Comparison of ENCODE assay signal across 8 cellular contexts in genomic region chr12:89352492-89353187, GRCh38. TPM values are rescaled to one million over a fixed set of nuclear protein-coding genes. Genes with fewer than 3 reads are reported as not detected.
DNase-seq lines count a peak whose midpoint lies in the region; ATAC-seq and TF ChIP-seq lines count a peak whose summit lies in the region.

A gene with protein sequence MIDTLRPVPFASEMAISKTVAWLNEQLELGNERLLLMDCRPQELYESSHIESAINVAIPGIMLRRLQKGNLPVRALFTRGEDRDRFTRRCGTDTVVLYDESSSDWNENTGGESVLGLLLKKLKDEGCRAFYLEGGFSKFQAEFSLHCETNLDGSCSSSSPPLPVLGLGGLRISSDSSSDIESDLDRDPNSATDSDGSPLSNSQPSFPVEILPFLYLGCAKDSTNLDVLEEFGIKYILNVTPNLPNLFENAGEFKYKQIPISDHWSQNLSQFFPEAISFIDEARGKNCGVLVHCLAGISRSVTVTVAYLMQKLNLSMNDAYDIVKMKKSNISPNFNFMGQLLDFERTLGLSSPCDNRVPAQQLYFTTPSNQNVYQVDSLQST (minus strand): TSS chr12:89352501. CDS start chr12:89352039, 462 bp downstream.

- H3K36me3 ChIP-seq in heart left ventricle (peaks cover 0 to 28% (median 15%) of the 10 kb centered on the region in 9 donors), parathyroid adenoma (ENCODE audit: control insufficient read depth, insufficient read depth, low read length) (no peaks in the 10 kb centered on the region), thymus (ENCODE audit: control insufficient read depth, insufficient read depth) (peaks cover 3% of the 10 kb centered on the region)

- TF ChIP-seq POLR2A in heart left ventricle (IDR thresholded peaks at IDR 0.05) = peak in 1 of 2 donors; percentile 58

- peak within 1 kb of the TSS; percentile 98 for H3K4me2 ChIP-seq in parathyroid adenoma (ENCODE audit: low read length)

- intact Hi-C loops in T-helper 2 cell treated with Interferon-gamma antibody and Interleukin-4, amounts not matched to agents 100 ng/mL and 5 ng/mL, for 36 hours (cut with micrococcal nuclease) = loop anchor here (1.0 to 2.0 kb wide), 14 partner anchors 18 to 1210 kb away; partner anchors contain the start of genes CEP290, GALNT4 and TMTC3
- intact Hi-C loops in heart left ventricle (cut with DNase I) = loop anchor here (2.0 to 10.0 kb wide), 14 partner anchors 35 to 304 kb away; partner anchors contain the start of genes GALNT4 (in 4 of the 10) and POC1B (in 4 of the 10)

- H3K79me2 ChIP-seq in parathyroid adenoma = peaks cover 44% of the 10 kb centered on the region

- H3K9me3 ChIP-seq in heart left ventricle (no peaks in the 10 kb centered on the region), parathyroid adenoma (ENCODE audit: control insufficient read depth, low read length) (no peaks in the 10 kb centered on the region), thymus (ENCODE audit: control insufficient read depth) (no peaks in the 10 kb centered on the region)

- H3K9me3 Mint-ChIP-seq in HFFc6 = peaks cover 11% of the 10 kb centered on the region

- H3K27me3 Mint-ChIP-seq in HFFc6 (ENCODE audit: insufficient read depth) = peaks cover 21% of the 10 kb centered on the region

- peak; percentile 76 to 88 (median 84) for ATAC-seq in heart left ventricle

- TF ChIP-seq CTCF in HFFc6 (IDR thresholded peaks at IDR 0.05) (no peak), heart left ventricle (IDR thresholded peaks at IDR 0.05) (no peak), parathyroid adenoma (IDR thresholded peaks at IDR 0.05) (no peak)

- H3K4me3 ChIP-seq in heart left ventricle (peak within 1 kb of the TSS; percentile 76 to 95 (median 86)), parathyroid adenoma (ENCODE audit: low read depth, low read length) (peak within 1 kb of the TSS; percentile 88), thymus (ENCODE audit: low read length) (peak within 1 kb of the TSS; percentile 64)

- peak within 1 kb of the TSS; percentile 96 for H3K27ac Mint-ChIP-seq in HFFc6

- H3K27me3 ChIP-seq in heart left ventricle (no peaks in the 10 kb centered on the region), parathyroid adenoma (ENCODE audit: control insufficient read depth, insufficient read depth, low read length) (no peaks in the 10 kb centered on the region), thymus (ENCODE audit: control insufficient read depth, insufficient read depth) (peaks cover 3% of the 10 kb centered on the region)

- H3K27ac ChIP-seq in heart left ventricle (peak within 1 kb of the TSS; percentile 96 to 100 (median 99)), parathyroid adenoma (peak within 1 kb of the TSS; percentile 100), thymus (ENCODE audit: low read depth) (peak within 1 kb of the TSS; percentile 99)

- H3K4me1 ChIP-seq in heart left ventricle (peaks cover 0 to 52% (median 30%) of the 10 kb centered on the region in 12 donors), parathyroid adenoma (peaks cover 24% of the 10 kb centered on the region), thymus (ENCODE audit: control insufficient read depth, insufficient read depth, low read length) (peaks cover 21% of the 10 kb centered on the region)

- DNase-seq in DMS53 treated with DMSO at 0.1 percent for 48 hours (lab: John Stamatoyannopoulos, UW; ENCODE audit: unreplicated experiment) = peak; percentile 97
- peak; percentile 100 for DNase-seq in HFFc6
- peak; percentile 84 for DNase-seq in NCI-H1694 treated with DMSO at 0.1 percent for 48 hours (lab: John Stamatoyannopoulos, UW)
- DNase-seq in amniotic stem cell (lab: John Stamatoyannopoulos, UW) = peak; percentile 95
- DNase-seq in heart left ventricle = peak; percentile 96 to 97 (median 96)

- H2AFZ ChIP-seq in parathyroid adenoma = peak within 1 kb of the TSS; percentile 93

- WGBS in heart left ventricle, 4 donors = 0 to 1% (median 0%) methylated on average over 34 of the region's 34 CpGs
- WGBS in thymus = under 1% methylated on average over 34 of the region's 34 CpGs

- peak within 1 kb of the TSS; percentile 96 for H3K4me3 Mint-ChIP-seq in HFFc6

- H3K4me1 Mint-ChIP-seq in HFFc6 (ENCODE audit: low read depth) = peaks cover 59% of the 10 kb centered on the region

- H3K36me3 Mint-ChIP-seq in HFFc6 (ENCODE audit: low read depth) = peaks cover 52% of the 10 kb centered on the region

- H3K9ac ChIP-seq in parathyroid adenoma = peak within 1 kb of the TSS; percentile 99

RNA-seq across cellular contexts. Expression of the gene that starts here (rescaled TPM):
- 10 to 100 TPM; 42.2 to 77.8 (median 46.2) TPM for total RNA-seq in HFFc6 (2021; fragmentation: NEBNext Ultra II Directional; extraction: Animal tissue kit (Norgen Biotek cat#: 25700))
- 154 and 158 TPM in 2 replicates for total RNA-seq in T-helper 2 cell treated with Interferon-gamma antibody and Interleukin-4, amounts not matched to agents 100 ng/mL and 5 ng/mL, for 36 hours
- total RNA-seq in heart left ventricle = 10 to 100 TPM; 11.4 to 66.7 (median 24.5) TPM
- polyA plus RNA-seq in heart left ventricle (10 to 100 TPM in 1 of 2 donors, 1 to 10 TPM in 1; 4.8 to 20.3 TPM), thymus (33.5 TPM)

Comparison
In these comparisons a context has a peak if more than half of its experiments do, and no peak if none do; other contexts are left out.
1. Peak in every context shown above with its lines: DNase-seq, ATAC-seq, H3K4me3 ChIP-seq and H3K27ac ChIP-seq.